8 cellular contexts compared by ENCODE assay signal in genomic region chr12:109264095-109264942, GRCh38. TPM values are rescaled to one million over a fixed set of nuclear protein-coding genes. Genes with fewer than 3 reads are reported as not detected.
A peak's percentile ranks its signal among the peaks of the same experiment; 100 is the strongest.
DNase-seq lines count a peak whose midpoint lies in the region; ATAC-seq and TF ChIP-seq lines count a peak whose summit lies in the region.

No MANE protein-coding gene starts in this region.

- no peaks in the 10 kb centered on the region for H3K27me3 ChIP-seq in HL-60 (ENCODE audit: insufficient read depth, poor library complexity, severe bottlenecking)
- H3K27me3 ChIP-seq in psoas muscle (ENCODE audit: insufficient read depth in 3 of 3, low read length in 2 of 3), result no peaks in the 10 kb centered on the region

- H3K4me1 ChIP-seq in psoas muscle, result no peaks in the 10 kb centered on the region

- 40 to 42% (median 41%) methylated on average over 23 of the region's 23 CpGs for WGBS in psoas muscle, 3 donors

- in situ Hi-C loops in Caki2 (cut with HindIII; ENCODE audit: low pct_unique_long_range_greater_than_20kb, low sequenced_read_pairs), result no loop called here

- H3K9me3 ChIP-seq in psoas muscle, result no peaks in the 10 kb centered on the region

- TF ChIP-seq CTCF in HL-60 (IDR thresholded peaks at IDR 0.05; ENCODE audit: insufficient read depth, low read length), result peak; percentile 89
- TF ChIP-seq CTCF in psoas muscle (IDR thresholded peaks at IDR 0.05), result peak; percentile 66

- no peak overlapping the region for H3K4me3 ChIP-seq in HL-60 (replicated peaks; ENCODE audit: insufficient read depth, low read length)
- H3K4me3 ChIP-seq in psoas muscle, result no peak overlapping the region

- ATAC-seq in Right ventricle myocardium superior (ENCODE audit: poor library complexity) (peak; percentile 65), psoas muscle (peak; percentile 61 to 79 (median 66)), HG03045 (IDR thresholded peaks at IDR 0.05; ENCODE audit: unreplicated experiment) (no peak), GM19328 (IDR thresholded peaks at IDR 0.05; ENCODE audit: unreplicated experiment) (no peak)

- peaks cover 20 to 99% of the 10 kb centered on the region in 2 donors for H3K36me3 ChIP-seq in psoas muscle (ENCODE audit: insufficient read depth in 1 of 2, low read depth in 1 of 2)

- intact Hi-C loops in Right ventricle myocardium superior (cut with DNase I), result loop anchor here (5.0 kb wide), 1 partner anchor 123 kb away; no protein-coding TSS in a partner anchor
- intact Hi-C loops in psoas muscle (cut with DNase I), result loop anchor here in 1 of 2 donors (5.0 kb wide), 1 partner anchor 152 kb away; no protein-coding TSS in a partner anchor

- peak; percentile 50 for DNase-seq in Caki2 (ENCODE audit: low read depth)
- DNase-seq in HL-60 (ENCODE audit: low read depth in 1 of 2, low spot score in 1 of 2), result peak; percentile 12 to 64
- peak; percentile 28 for DNase-seq in NOMO-1 treated with dmso at 0.1 percent for 144 hours (lab: John Stamatoyannopoulos, UW; ENCODE audit: unreplicated experiment)
- DNase-seq in activated T-helper 9 cell treated with anti-CD3 and anti-CD28 coated beads, Interleukin-2, amount 50 U/mL, for 16 hours (ENCODE audit: low read depth), result peak; percentile 15
- DNase-seq in Right ventricle myocardium superior, result peak; percentile 84
- peak; percentile 78 to 87 for DNase-seq in psoas muscle

- H3K27ac ChIP-seq in HL-60 (replicated peaks), result no peak overlapping the region
- peak overlapping the region; percentile 55 for H3K27ac ChIP-seq in psoas muscle

RNA-seq across cellular contexts. Expression of gene FOXN4, which starts 44.8 kb away (rescaled TPM):
- not detected in 2 replicates for total RNA-seq in Caki2 (2014; rRNA removed; shearing (Covaris generic); ENCODE audit: low replicate concordance)
- total RNA-seq in Right ventricle myocardium superior (not detected), psoas muscle (not detected)
- polyA plus RNA-seq in psoas muscle, result under 1 TPM in 2 of 3 donors, not detected in 1; 0.01 to 0.03 TPM

Comparison
In these comparisons a context has a peak if more than half of its experiments do, and no peak if none do; other contexts are left out.
1. DNase-seq: peak in every context shown above with its lines; median percentile 84 in Right ventricle myocardium superior; 82 in psoas muscle; 50 in Caki2; 38 in HL-60; 28 in NOMO-1 treated with dmso at 0.1 percent for 144 hours; 15 in activated T-helper 9 cell treated with anti-CD3 and anti-CD28 coated beads, Interleukin-2, amount 50 U/mL, for 16 hours.
2. ATAC-seq: peak in Right ventricle myocardium superior (single experiment) and psoas muscle (4 of 4); none in HG03045 (single experiment) and GM19328 (single experiment).